8 cellular contexts compared by ENCODE assay signal in genomic region chr17:64506201-64506575, GRCh38. TPM values are rescaled to one million over a fixed set of nuclear protein-coding genes. Genes with fewer than 3 reads are reported as not detected.
DNase-seq lines count a peak whose midpoint lies in the region; ATAC-seq and TF ChIP-seq lines count a peak whose summit lies in the region.

Gene DDX5, minus strand, starts transcription at chr17:64506289. Its CDS starts 170 bp downstream, at chr17:64506119.

- ATAC-seq in gastroesophageal sphincter, result peak; percentile 82

- TF ChIP-seq EP300 in gastroesophageal sphincter (IDR thresholded peaks at IDR 0.05), result no peak

- H3K36me3 ChIP-seq in HEK293 (ENCODE audit: control insufficient read depth in 2 of 2, insufficient read depth in 1 of 2, low read length in 2 of 2) (peaks cover 45 to 66% of the 10 kb centered on the region in 2 experiments), gastroesophageal sphincter (peaks cover 21 to 49% of the 10 kb centered on the region in 2 donors), neutrophil (peaks cover 46% of the 10 kb centered on the region)

- DNase-seq in GDM1 (lab: John Stamatoyannopoulos, UW) (peak; percentile 99), NB4 (ENCODE audit: low read depth) (no peak), SK-N-DZ (ENCODE audit: low spot score) (peak; percentile 97)
- peak; percentile 98 for DNase-seq in activated naive CD4-positive, alpha-beta T cell treated with Interleukin-2 at 50 U/mL for 16 hours

- POLR2A ChIA-PET in HEK293 (lab: Yijun Ruan, JAX), result interaction anchor here (0.6 to 4.2 kb wide), 28 partner anchors 9 to 1859 kb away, joined by 3 to 146 read pairs (median 5); partner anchors contain the start of genes POLG2 and SMURF2

- H3K4me3 ChIP-seq in HEK293 (ENCODE audit: low read depth, low read length), result peak within 1 kb of the TSS; percentile 100
- peak within 1 kb of the TSS; percentile 99 for H3K4me3 ChIP-seq in NB4 (ENCODE audit: low read depth, low read length)
- H3K4me3 ChIP-seq in gastroesophageal sphincter, result peak within 1 kb of the TSS; percentile 84 to 85
- H3K4me3 ChIP-seq in neutrophil (ENCODE audit: low read depth in 1 of 2, low read length in 1 of 2), result peak within 1 kb of the TSS; percentile 95 to 100

- CTCF ChIA-PET in HEK293 (lab: Yijun Ruan, JAX), result interaction anchor here (0.6 to 1.9 kb wide), 2 partner anchors 85 to 929 kb away, joined by 3 to 10 read pairs; no protein-coding TSS in a partner anchor

- no peaks in the 10 kb centered on the region for H3K27me3 ChIP-seq in gastroesophageal sphincter
- no peaks in the 10 kb centered on the region for H3K27me3 ChIP-seq in neutrophil

- H3K9me3 ChIP-seq in HEK293 (ENCODE audit: control insufficient read depth, insufficient read depth, low read depth, low read length) (no peaks in the 10 kb centered on the region), gastroesophageal sphincter (no peaks in the 10 kb centered on the region), neutrophil (peaks cover 6% of the 10 kb centered on the region)

- peak; percentile 99 for TF ChIP-seq POLR2A in NB4 (IDR thresholded peaks at IDR 0.05; ENCODE audit: extremely low read depth, insufficient read length)
- peak; percentile 99 for TF ChIP-seq POLR2A in gastroesophageal sphincter (IDR thresholded peaks at IDR 0.05)

- H3K4me1 ChIP-seq in HEK293 (ENCODE audit: control insufficient read depth, insufficient read depth, low read length) (0 out of 2 replicates have a peak, but pooled peaks cover 4% of the 10 kb centered on the region), gastroesophageal sphincter (peaks cover 10 to 68% (median 20%) of the 10 kb centered on the region in 3 donors), neutrophil (ENCODE audit: control insufficient read depth in 1 of 2, insufficient read depth in 1 of 2, low read depth in 1 of 2, low read length in 1 of 2) (peaks cover 31 to 32% of the 10 kb centered on the region in 2 experiments)

- TF ChIP-seq CTCF in HEK293 (tag by site-specific recombination; IDR thresholded peaks at IDR 0.05), result no peak
- no peak for TF ChIP-seq CTCF in NB4 (IDR thresholded peaks at IDR 0.05; ENCODE audit: low read depth, low read length)
- no peak for TF ChIP-seq CTCF in gastroesophageal sphincter (IDR thresholded peaks at IDR 0.05)
- TF ChIP-seq CTCF in neutrophil (IDR thresholded peaks at IDR 0.05), result no peak
- no peak for TF ChIP-seq CTCF in subcutaneous adipose tissue (IDR thresholded peaks at IDR 0.05; ENCODE audit: low read depth)

- 0% methylated on average over 2 of the region's 31 CpGs; no CpG with 5 or more reads in 1 of the 2 donors for WGBS in gastroesophageal sphincter (ENCODE audit: low coverage in 1 of 2), 2 donors

- H3K27ac ChIP-seq in HEK293 (ENCODE audit: extremely low read depth, low read depth, low read length) (peak within 1 kb of the TSS; percentile 97), gastroesophageal sphincter (peak within 1 kb of the TSS; percentile 94 to 100 (median 98)), neutrophil (peak within 1 kb of the TSS; percentile 98)

TF ChIP-seq in HEK293, 187 proteins besides CTCF, POLR2A, EP300 and RAD21 (continues in another document):
- peak; percentile 88; the same call in 1 of the 2 replicates for TF ChIP-seq BCL11A (tag by site-specific recombination; IDR thresholded peaks at IDR 0.05; ENCODE audit: low read depth)
- TF ChIP-seq KLF1 (tag by site-specific recombination; IDR thresholded peaks at IDR 0.05), result peak; percentile 99
- peak; percentile 70 for TF ChIP-seq ATF2 (tag by site-specific recombination; IDR thresholded peaks at IDR 0.05; ENCODE audit: low read depth)
- TF ChIP-seq ZBTB6 (tag by site-specific recombination; IDR thresholded peaks at IDR 0.05), result peak; percentile 64
- peak; percentile 86 for TF ChIP-seq ZFHX2 (tag by site-specific recombination; conservative IDR thresholded peaks at IDR 0.05)
- 0 out of 2 replicates have a peak, but pooled peaks have one; percentile 23 for TF ChIP-seq ZNF513 (tag by site-specific recombination; IDR thresholded peaks at IDR 0.05)
- TF ChIP-seq PRDM1 (tag by site-specific recombination; IDR thresholded peaks at IDR 0.05), result peak; percentile 96
- no peak for TF ChIP-seq GLI4 (tag by site-specific recombination; IDR thresholded peaks at IDR 0.05)
- TF ChIP-seq SETDB1 (IDR thresholded peaks at IDR 0.05; ENCODE audit: insufficient read length, low read length), result no peak
- TF ChIP-seq SP3 (tag by site-specific recombination; IDR thresholded peaks at IDR 0.05), result peak; percentile 91
- TF ChIP-seq INSM2 (tag by site-specific recombination; IDR thresholded peaks at IDR 0.05), result peak; percentile 98
- peak; percentile 33; the same call in 1 of the 2 replicates for TF ChIP-seq KLF16 (tag by site-specific recombination; IDR thresholded peaks at IDR 0.05)
- peak; percentile 97 for TF ChIP-seq ZNF704 (tag by site-specific recombination; IDR thresholded peaks at IDR 0.05)
- peak; percentile 59 for TF ChIP-seq ZNF660 (tag by site-specific recombination; IDR thresholded peaks at IDR 0.05)
- no peak for TF ChIP-seq ZNF521 (tag by site-specific recombination; IDR thresholded peaks at IDR 0.05)
- peak; percentile 31; the same call in 1 of the 2 replicates for TF ChIP-seq ZNF10 (tag by site-specific recombination; IDR thresholded peaks at IDR 0.05)
- peak; percentile 53; the same call in 1 of the 2 replicates for TF ChIP-seq EGR2 (tag by site-specific recombination; IDR thresholded peaks at IDR 0.05; ENCODE audit: low read depth)
- TF ChIP-seq ZNF223 (tag by site-specific recombination; IDR thresholded peaks at IDR 0.05), result peak; percentile 60; the same call in 1 of the 2 replicates
- TF ChIP-seq ZFP3 (tag by site-specific recombination; IDR thresholded peaks at IDR 0.05; ENCODE audit: low read depth), result no peak

RNA-seq across cellular contexts. Expression of gene DDX5, which starts in this region (rescaled TPM):
- 452 and 483 TPM in 2 replicates for polyA plus RNA-seq in SK-N-DZ (2014; cell fraction: cytosol; rRNA removed)
- polyA plus RNA-seq in SK-N-DZ (2014; cell fraction: nucleus; rRNA removed), result 1,137 and 1,529 TPM in 2 replicates
- total RNA-seq in gastroesophageal sphincter (100 to 1,000 TPM; 585 to 908 (median 632) TPM), subcutaneous adipose tissue (100 to 1,000 TPM; 471 to 699 (median 575) TPM)
